In the genomic region with DNA sequence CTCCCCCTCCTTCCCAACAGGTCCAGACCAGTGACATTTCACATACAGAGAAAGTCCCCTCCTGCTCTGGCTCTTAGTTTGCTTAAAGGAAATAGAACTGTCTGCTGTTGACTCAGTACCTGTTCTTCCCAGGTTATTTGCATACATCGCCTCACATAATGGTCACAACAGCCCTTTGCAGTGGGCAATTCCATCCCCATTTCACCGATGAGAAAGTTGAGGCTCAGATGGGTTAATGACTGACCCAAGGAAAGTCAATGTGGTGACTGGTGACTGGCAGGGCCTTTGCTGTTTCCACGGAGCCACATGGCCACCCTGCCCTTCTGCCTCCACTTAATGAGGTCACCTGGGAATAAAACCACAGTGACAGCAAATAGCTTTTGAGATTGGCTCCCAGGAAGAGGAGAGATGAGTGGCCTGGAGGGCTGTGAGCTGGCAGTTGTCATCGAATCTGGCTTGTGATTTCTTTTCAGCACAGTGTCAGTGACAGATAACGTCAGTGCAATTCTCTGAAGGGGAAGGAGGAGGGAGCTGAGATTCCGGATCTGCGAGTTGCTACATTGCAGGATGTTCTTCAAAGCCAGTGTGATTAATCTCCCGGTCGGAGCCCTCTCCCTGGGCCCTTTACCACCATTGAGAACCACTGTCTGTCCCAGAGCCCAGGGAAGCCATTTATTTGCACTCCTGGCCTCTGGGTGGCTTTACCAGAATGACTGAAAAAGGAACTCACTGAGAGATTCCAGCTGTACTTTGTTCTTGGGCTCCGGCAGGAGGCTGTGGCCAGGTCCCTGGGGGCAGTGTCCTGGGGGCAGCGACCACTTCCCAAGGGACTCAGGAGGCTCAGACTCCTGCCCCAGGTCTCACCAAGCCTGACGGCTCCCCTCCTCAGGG, we compare ENCODE assay signal across 1 cellular context.
TF ChIP-seq lines count a peak whose summit lies in the region.

No MANE protein-coding gene starts in this region.

TF ChIP-seq in H1, 55 proteins besides CTCF, POLR2A, EP300 and RAD21:
- TF ChIP-seq USF2 (IDR thresholded peaks at IDR 0.05; ENCODE audit: low read length) (no peak), RXRA (IDR thresholded peaks at IDR 0.05; ENCODE audit: insufficient read depth, low read depth, low read length) (no peak), TBP (IDR thresholded peaks at IDR 0.05; ENCODE audit: low read depth, low read length) (no peak), SP4 (IDR thresholded peaks at IDR 0.05; ENCODE audit: low read length) (no peak), BCL11A (IDR thresholded peaks at IDR 0.05; ENCODE audit: low read depth in 2 of 2, low read length in 2 of 2) (no peak), RBBP5 (IDR thresholded peaks at IDR 0.05; ENCODE audit: borderline replicate concordance, low read depth, low read length) (no peak)
